ENCODE assay signal across 8 cellular contexts in genomic region chrX:132023896-132024386, GRCh38. TPM values are rescaled to one million over a fixed set of nuclear protein-coding genes. Genes with fewer than 3 reads are reported as not detected.
A peak's percentile ranks its signal among the peaks of the same experiment; 100 is the strongest.
DNase-seq lines count a peak whose midpoint lies in the region; ATAC-seq and TF ChIP-seq lines count a peak whose summit lies in the region.

No MANE protein-coding gene starts in this region.

- POLR2A ChIA-PET in CD4-positive, alpha-beta T cell (lab: Charles Lee) = interaction anchor here (0.9 to 4.3 kb wide), 14 partner anchors 9 to 467 kb away, joined by 3 to 43 read pairs (median 3); partner anchors contain the start of gene RAP2C

- no peaks in the 10 kb centered on the region for H3K27me3 Mint-ChIP-seq in CD4-positive, alpha-beta T cell

- H3K4me1 ChIP-seq in mononuclear cell (ENCODE audit: insufficient read depth, low read length) = peaks cover 21% of the 10 kb centered on the region

- H3K27ac Mint-ChIP-seq in CD4-positive, alpha-beta T cell = peak overlapping the region; percentile 90

- TF ChIP-seq CTCF in CD4-positive, alpha-beta T cell (IDR thresholded peaks at IDR 0.05) = no peak
- TF ChIP-seq CTCF in HL-60 (IDR thresholded peaks at IDR 0.05; ENCODE audit: insufficient read depth, low read length) (no peak), dorsolateral prefrontal cortex (IDR thresholded peaks at IDR 0.05 in 54 of 56, conservative IDR thresholded peaks at IDR 0.05 in 2 of 56; ENCODE audit: low read depth in 1 of 56, partially characterized antibody in 56 of 56) (no peak)

- H3K36me3 Mint-ChIP-seq in CD4-positive, alpha-beta T cell (ENCODE audit: low read depth) = peaks cover 5% of the 10 kb centered on the region

- intact Hi-C loops in CD4-positive, alpha-beta T cell (cut with DNase I, micrococcal nuclease) = loop anchor here (1.0 to 10.0 kb wide), 7 partner anchors 37 to 461 kb away; partner anchors contain the start of genes MBNL3 (in 1 of the 2) and RAP2C (in 1 of the 2)
- intact Hi-C loops in dorsolateral prefrontal cortex (cut with DNase I) = loop anchor here in 1 of 2 donors (5.0 kb wide), 1 partner anchor 193 kb away; the partner anchor contains the start of gene RAP2C

- no peaks in the 10 kb centered on the region for H3K27me3 ChIP-seq in CD4-positive, alpha-beta T cell (ENCODE audit: control insufficient read depth, insufficient read depth, low read length)
- H3K27me3 ChIP-seq in HL-60 (ENCODE audit: insufficient read depth, poor library complexity, severe bottlenecking) = no peaks in the 10 kb centered on the region
- H3K27me3 ChIP-seq in dorsolateral prefrontal cortex = peaks cover 0 to 96% (median 49%) of the 10 kb centered on the region in 45 donors
- no peaks in the 10 kb centered on the region for H3K27me3 ChIP-seq in mononuclear cell (ENCODE audit: insufficient read depth, low read length)

- no peaks in the 10 kb centered on the region for H3K9me3 ChIP-seq in CD4-positive, alpha-beta T cell (ENCODE audit: control insufficient read depth, low read length)
- no peaks in the 10 kb centered on the region for H3K9me3 ChIP-seq in mononuclear cell (ENCODE audit: low read depth, low read length)

- ATAC-seq in CD4-positive, alpha-beta T cell (ENCODE audit: poor library complexity) = peak; percentile 32
- peak; percentile 48 for ATAC-seq in GM21367 (IDR thresholded peaks at IDR 0.05; ENCODE audit: unreplicated experiment)

- DNase-seq in CD4-positive, alpha-beta T cell = peak; percentile 7 to 46 (median 31)
- peak in 1 of 2 experiments; percentile 30 for DNase-seq in HL-60 (ENCODE audit: low read depth in 1 of 2, low spot score in 1 of 2)
- peak; percentile 14 for DNase-seq in activated CD4-positive, alpha-beta T cell treated with anti-CD3 and anti-CD28 coated beads for 1 hour
- no peak for DNase-seq in dorsolateral prefrontal cortex
- DNase-seq in stimulated activated naive CD4-positive, alpha-beta T cell treated with Interleukin-2 at 50 U/mL for 16 hours (lab: John Stamatoyannopoulos, UW) = peak; percentile 47
- DNase-seq in NCI-H1048 (lab: John Stamatoyannopoulos, UW) = no peak

- peaks cover 42% of the 10 kb centered on the region for H3K4me1 Mint-ChIP-seq in CD4-positive, alpha-beta T cell (ENCODE audit: low read depth)

- CTCF ChIA-PET in CD4-positive, alpha-beta T cell (lab: Charles Lee) = no interaction called here

- peak overlapping the region; percentile 78 for H3K4me3 ChIP-seq in HL-60 (replicated peaks; ENCODE audit: insufficient read depth, low read length)
- H3K4me3 ChIP-seq in dorsolateral prefrontal cortex = peak overlapping the region in 58 of 59 donors; percentile 35 to 71 (median 57)
- peak overlapping the region; percentile 76 for H3K4me3 ChIP-seq in mononuclear cell (ENCODE audit: low read length)

- peak overlapping the region; percentile 81 for H3K27ac ChIP-seq in CD4-positive, alpha-beta T cell (ENCODE audit: low read depth, low read length)
- H3K27ac ChIP-seq in HL-60 (replicated peaks) = peak overlapping the region; percentile 88
- H3K27ac ChIP-seq in dorsolateral prefrontal cortex = no peak overlapping the region

- H3K9me3 Mint-ChIP-seq in CD4-positive, alpha-beta T cell = no peaks in the 10 kb centered on the region

- H3K4me3 Mint-ChIP-seq in CD4-positive, alpha-beta T cell = peak overlapping the region; percentile 97

RNA-seq across cellular contexts. Expression of gene STK26, which starts 0.8 kb away (rescaled TPM):
- 10 to 100 TPM; 25.2 to 27.9 TPM for total RNA-seq in CD4-positive, alpha-beta T cell
- total RNA-seq in dorsolateral prefrontal cortex (1 to 10 TPM in 69 of 120 experiments, under 1 TPM in 51; 0.31 to 3.9 (median 1.1) TPM), mononuclear cell (49.7 TPM)

Comparison
In these comparisons a context has a peak if more than half of its experiments do, and no peak if none do; other contexts are left out.
1. DNase-seq: peak in CD4-positive, alpha-beta T cell (10 of 10), activated CD4-positive, alpha-beta T cell treated with anti-CD3 and anti-CD28 coated beads for 1 hour (single experiment) and stimulated activated naive CD4-positive, alpha-beta T cell treated with Interleukin-2 at 50 U/mL for 16 hours (single experiment); none in dorsolateral prefrontal cortex (0 of 10) and NCI-H1048 (single experiment).
2. H3K27ac ChIP-seq: peak in CD4-positive, alpha-beta T cell (single experiment) and HL-60 (single experiment); none in dorsolateral prefrontal cortex (0 of 59).
3. RNA of gene STK26, which starts 0.8 kb away (total RNA-seq): 49.7 TPM in mononuclear cell (single experiment) and 25.2 to 27.9 TPM in CD4-positive, alpha-beta T cell; 0.31 to 3.9 TPM in dorsolateral prefrontal cortex; every median in the first group is over 4 times any median in the second.
4. Peak in every context shown above with its lines, with median percentiles within 50 percentile points of each other: H3K4me3 ChIP-seq.